ENCODE assay signal across 1 cellular context in the genomic region with DNA sequence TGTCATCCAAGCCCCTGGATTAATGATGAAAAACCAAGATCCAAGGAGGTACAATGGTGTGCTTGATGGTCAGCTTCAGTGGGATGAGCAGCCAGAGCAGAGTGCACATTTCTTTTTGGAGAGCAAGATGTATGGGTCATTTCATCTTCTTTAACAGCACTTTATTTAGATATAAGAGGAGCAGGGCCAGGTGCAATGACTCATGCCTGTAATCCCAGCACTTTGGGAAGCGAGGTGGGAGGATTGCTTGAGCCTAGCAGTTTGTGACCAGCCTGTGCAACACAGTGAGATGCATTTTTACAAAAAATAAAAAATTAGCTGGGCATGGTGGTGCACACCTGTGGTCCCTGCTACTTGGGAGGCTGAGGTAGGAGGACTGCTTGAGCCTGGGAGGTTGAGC.
TF ChIP-seq lines count a peak whose summit lies in the region.

No MANE protein-coding gene starts in this region.

TF ChIP-seq in IMR-90, 13 proteins besides CTCF, POLR2A, EP300 and RAD21:
- no peak for TF ChIP-seq CEBPB (IDR thresholded peaks at IDR 0.05; ENCODE audit: low read depth, low read length)
- no peak for TF ChIP-seq CHD1 (IDR thresholded peaks at IDR 0.05; ENCODE audit: low read depth, low read length)
